ENCODE assay signal across 14 cellular contexts in the genomic region with DNA sequence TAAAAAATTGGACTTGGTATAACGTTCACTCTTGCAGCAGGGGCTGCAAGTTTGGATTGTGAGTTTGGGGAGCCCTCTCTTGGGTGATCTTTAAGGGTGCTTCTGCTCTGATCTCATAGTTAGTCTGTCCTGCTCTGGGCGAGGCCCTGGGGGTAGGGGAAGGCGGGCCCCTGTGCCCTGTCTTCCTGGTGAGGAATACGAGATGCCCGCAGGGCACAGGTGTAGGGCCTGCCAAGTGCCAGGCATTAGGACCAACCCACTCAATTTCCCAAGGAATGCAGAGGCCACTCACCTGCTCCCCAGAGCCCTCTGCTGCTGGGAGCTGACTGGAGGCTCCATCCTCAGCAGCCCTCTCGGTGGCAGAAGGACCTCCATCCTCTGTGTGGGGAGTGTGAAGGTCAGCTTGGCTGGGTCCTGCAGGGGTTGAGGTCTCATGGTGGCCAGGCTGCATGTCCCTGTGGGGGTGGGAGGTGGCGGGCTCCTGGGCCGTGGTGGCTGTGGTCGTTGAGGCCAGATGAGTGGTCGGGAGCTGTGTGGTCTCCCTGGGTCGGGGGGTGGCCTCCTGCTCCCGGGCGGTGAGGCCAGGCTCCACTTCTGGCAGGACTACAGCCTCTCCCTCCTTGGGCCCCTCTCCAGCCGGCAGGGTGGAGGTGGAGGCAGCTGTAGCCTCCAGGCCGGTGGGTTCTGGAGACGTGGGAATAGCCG. TPM values are rescaled to one million over a fixed set of nuclear protein-coding genes. Genes with fewer than 3 reads are reported as not detected.
A peak's percentile ranks its signal among the peaks of the same experiment; 100 is the strongest.
DNase-seq lines count a peak whose midpoint lies in the region; ATAC-seq and TF ChIP-seq lines count a peak whose summit lies in the region.
"Had no signal": no experiment of that assay in that cellular context is flagged by ENCODE, and none has a peak within 500 bp of the region (broad histone marks: within the 10 kb centered on the region; RNA-seq: fewer than 3 reads in every experiment).

No MANE protein-coding gene starts in this region.

- DNase-seq in Right ventricle myocardium inferior (ENCODE audit: missing footprints) (peak; percentile 53), right atrium auricular region (ENCODE audit: low spot score) (no peak), right lobe of liver (no peak)
- DNase-seq in activated naive CD8-positive, alpha-beta T cell treated with anti-CD3 and anti-CD28 coated beads for 36 hours: no peak
- DNase-seq: Caco-2; CD8-positive, alpha-beta memory T cell; DND-41; GDM1; GOT3; H9 had no signal

- no peaks in the 10 kb centered on the region for H3K27me3 ChIP-seq in right atrium auricular region
- H3K27me3 ChIP-seq in right lobe of liver: no peaks in the 10 kb centered on the region

- TF ChIP-seq POLR2A in right lobe of liver (IDR thresholded peaks at IDR 0.05): no peak

- no peaks in the 10 kb centered on the region for H3K4me1 Mint-ChIP-seq in activated naive CD8-positive, alpha-beta T cell treated with anti-CD3 and anti-CD28 coated beads for 36 hours
- H3K4me1 Mint-ChIP-seq: CD8-positive, alpha-beta memory T cell had no signal

- H3K27ac Mint-ChIP-seq in activated naive CD8-positive, alpha-beta T cell treated with anti-CD3 and anti-CD28 coated beads for 36 hours: no peak overlapping the region
- H3K27ac Mint-ChIP-seq: CD8-positive, alpha-beta memory T cell had no signal

- no peaks in the 10 kb centered on the region for H3K27me3 Mint-ChIP-seq in activated naive CD8-positive, alpha-beta T cell treated with anti-CD3 and anti-CD28 coated beads for 36 hours

- H3K27ac ChIP-seq in right atrium auricular region (no peak overlapping the region), right lobe of liver (peak overlapping the region; percentile 10 to 99 (median 88))
- H3K27ac ChIP-seq: 22Rv1 had no signal

- no peaks in the 10 kb centered on the region for H3K36me3 ChIP-seq in right atrium auricular region
- H3K36me3 ChIP-seq in right lobe of liver: peaks cover 0 to 35% (median 7%) of the 10 kb centered on the region in 4 donors

- no peak for ATAC-seq in Right ventricle myocardium inferior
- peak; percentile 1 for ATAC-seq in esophagus mucosa
- ATAC-seq in right lobe of liver: peak in 1 of 4 donors; percentile 1
- no peak for ATAC-seq in GM19397 (IDR thresholded peaks at IDR 0.05; ENCODE audit: unreplicated experiment)
- no peak for ATAC-seq in HG03565 (IDR thresholded peaks at IDR 0.05; ENCODE audit: unreplicated experiment)

- WGBS in right lobe of liver (ENCODE audit: insufficient coverage, low coverage, low lambda C conversion rate, missing lambda C conversion rate): 46% methylated on average over 4 of the region's 17 CpGs

- no peak overlapping the region for H3K4me3 ChIP-seq in right atrium auricular region
- H3K4me3 ChIP-seq in right lobe of liver: peak overlapping the region in 2 of 3 donors; percentile 34 to 44

- H3K4me1 ChIP-seq in right atrium auricular region (no peaks in the 10 kb centered on the region), right lobe of liver (peaks cover 0 to 91% (median 36%) of the 10 kb centered on the region in 4 donors)

- H3K4me3 Mint-ChIP-seq in activated naive CD8-positive, alpha-beta T cell treated with anti-CD3 and anti-CD28 coated beads for 36 hours: no peak overlapping the region
- H3K4me3 Mint-ChIP-seq: CD8-positive, alpha-beta memory T cell; H9 had no signal

- intact Hi-C loops in Right ventricle myocardium inferior (cut with DNase I) (no loop called here), right lobe of liver (cut with DNase I) (no loop called here)

- no peaks in the 10 kb centered on the region for H3K9me3 ChIP-seq in right atrium auricular region
- no peaks in the 10 kb centered on the region for H3K9me3 ChIP-seq in right lobe of liver
- H3K9me3 ChIP-seq: Caco-2 had no signal

- H3K36me3 Mint-ChIP-seq in activated naive CD8-positive, alpha-beta T cell treated with anti-CD3 and anti-CD28 coated beads for 36 hours: no peaks in the 10 kb centered on the region
- H3K36me3 Mint-ChIP-seq: CD8-positive, alpha-beta memory T cell had no signal

- TF ChIP-seq CTCF in right atrium auricular region (IDR thresholded peaks at IDR 0.05) (no peak), right lobe of liver (IDR thresholded peaks at IDR 0.05) (no peak)

- no peaks in the 10 kb centered on the region for H3K9me3 Mint-ChIP-seq in activated naive CD8-positive, alpha-beta T cell treated with anti-CD3 and anti-CD28 coated beads for 36 hours
- H3K9me3 Mint-ChIP-seq: CD8-positive, alpha-beta memory T cell; H9 had no signal

RNA-seq across cellular contexts. Expression of gene SDC1, which starts 21.3 kb away (rescaled TPM):
- total RNA-seq in Right ventricle myocardium inferior: 0.68 TPM
- total RNA-seq in right atrium auricular region: under 1 TPM in 1 of 2 donors, not detected in 1; 0.24 TPM
- total RNA-seq in esophagus mucosa: 477 TPM
- 100 to 1,000 TPM; 260 to 452 (median 415) TPM for total RNA-seq in right lobe of liver
- total RNA-seq in activated naive CD8-positive, alpha-beta T cell treated with anti-CD3 and anti-CD28 coated beads for 36 hours: under 1 TPM in 1 of 2 experiments, not detected in 1; 0.36 TPM

Comparison
In these comparisons a context has a peak if more than half of its experiments do, and no peak if none do; other contexts are left out.
1. H3K27ac ChIP-seq: peak in right lobe of liver (3 of 3); none in right atrium auricular region (0 of 2).
2. H3K4me3 ChIP-seq: peak in right lobe of liver (2 of 3); none in right atrium auricular region (0 of 2).
3. RNA of gene SDC1, which starts 21.3 kb away (total RNA-seq): 477 TPM in esophagus mucosa (single experiment) and 260 to 452 TPM in right lobe of liver; 0.68 TPM in Right ventricle myocardium inferior (single experiment), 0.36 TPM in activated naive CD8-positive, alpha-beta T cell treated with anti-CD3 and anti-CD28 coated beads for 36 hours and 0.24 TPM in right atrium auricular region; every median in the first group is over 100 times any median in the second.